ENCODE assay signal across 31 cellular contexts in genomic region chr9:95483431-95483830, GRCh38.
"Had no signal": no experiment of that assay in that cellular context is flagged by ENCODE, and none has a peak within 500 bp of the region (broad histone marks: within the 10 kb centered on the region; RNA-seq: fewer than 3 reads in every experiment).

No MANE protein-coding gene starts in this region.

- H3K27me3 Mint-ChIP-seq: activated T-cell treated with anti-CD3 and anti-CD28 coated beads, Interleukin-2, amount 50 U/mL, for 24 hours; brain had no signal

- H3K4me3 ChIP-seq: MG63, Peyer's patch had no signal

- H3K9me3 Mint-ChIP-seq: activated CD4-positive, alpha-beta T cell treated with anti-CD3 and anti-CD28 coated beads, Interleukin-2, amount 10 ng/mL, durations not matched to agents 24 days and 14 days; activated CD8-positive, alpha-beta T cell treated with anti-CD3 and anti-CD28 coated beads for 36 hours; activated naive CD4-positive, alpha-beta T cell treated with anti-CD3 and anti-CD28 coated beads for 36 hours; activated naive CD4-positive, alpha-beta T cell treated with anti-CD3 and anti-CD28 coated beads, Interleukin-2, amount 50 U/mL, for 72 hours; activated T-cell treated with anti-CD3 and anti-CD28 coated beads, Interleukin-2, amount 50 U/mL, for 24 hours; brain had no signal

- H3K9me3 ChIP-seq: MG63, Peyer's patch had no signal

- H3K36me3 Mint-ChIP-seq: activated naive CD4-positive, alpha-beta T cell treated with anti-CD3 and anti-CD28 coated beads, Interleukin-2, amount 50 U/mL, for 72 hours had no signal

- H3K4me3 Mint-ChIP-seq: activated CD4-positive, alpha-beta T cell treated with anti-CD3 and anti-CD28 coated beads, Interleukin-2, amount 10 ng/mL, durations not matched to agents 24 days and 14 days; activated CD8-positive, alpha-beta T cell treated with anti-CD3 and anti-CD28 coated beads for 36 hours; activated naive CD4-positive, alpha-beta T cell treated with anti-CD3 and anti-CD28 coated beads for 36 hours; activated T-cell treated with anti-CD3 and anti-CD28 coated beads, Interleukin-2, amount 50 U/mL, for 24 hours; brain had no signal

- DNase-seq: activated CD4-positive, alpha-beta T cell treated with anti-CD3 and anti-CD28 coated beads, Interleukin-2, amount 10 ng/mL, durations not matched to agents 24 days and 14 days; activated CD4-positive, alpha-beta T cell treated with anti-CD3 and anti-CD28 coated beads, Interleukin-2, amount 50 U/mL, for 4 hours; activated CD8-positive, alpha-beta T cell treated with anti-CD3 and anti-CD28 coated beads for 36 hours; activated gamma-delta T cell treated with Interleukin-2 at 50 U/mL for 16 hours; activated naive CD4-positive, alpha-beta T cell treated with anti-CD3 and anti-CD28 coated beads for 36 hours; activated T-cell treated with anti-CD3 and anti-CD28 coated beads, Interleukin-2, amount 50 U/mL, for 24 hours; anterior cingulate cortex; central memory CD4-positive, alpha-beta T cell; IMR-90; Karpas-422; KBM-7; MG63; NCI-H1048; NCI-H1105 treated with DMSO at 0.1 percent for 48 hours; NCI-H1436; NCI-H1694; NCI-H1930; NCI-H2081 treated with DMSO at 0.1 percent for 48 hours; NCI-H510A; NCI-H526; NCI-H748 treated with DMSO at 0.1 percent for 48 hours; NK-92 treated with Interleukin-12 subunit alpha and Interleukin-12 subunit beta, amount 100 ng/mL, for 24 hours; PC-3; Peyer's patch; RPMI8226; SIG-M5; SW 1271; T-helper 1 cell; T1000 had no signal

- ATAC-seq: activated CD8-positive, alpha-beta T cell treated with anti-CD3 and anti-CD28 coated beads for 36 hours; activated naive CD4-positive, alpha-beta T cell treated with anti-CD3 and anti-CD28 coated beads, Interleukin-2, amount 50 U/mL, for 72 hours; PC-3 had no signal

- H3K27me3 ChIP-seq: MG63, Peyer's patch had no signal

- H3K36me3 ChIP-seq: MG63 had no signal

- H3K27ac ChIP-seq: Peyer's patch had no signal

- H3K27ac Mint-ChIP-seq: activated CD4-positive, alpha-beta T cell treated with anti-CD3 and anti-CD28 coated beads, Interleukin-2, amount 10 ng/mL, durations not matched to agents 24 days and 14 days; activated CD8-positive, alpha-beta T cell treated with anti-CD3 and anti-CD28 coated beads for 36 hours; activated naive CD4-positive, alpha-beta T cell treated with anti-CD3 and anti-CD28 coated beads for 36 hours; activated naive CD4-positive, alpha-beta T cell treated with anti-CD3 and anti-CD28 coated beads, Interleukin-2, amount 50 U/mL, for 72 hours; activated T-cell treated with anti-CD3 and anti-CD28 coated beads, Interleukin-2, amount 50 U/mL, for 24 hours had no signal
